9 cellular contexts compared by ENCODE assay signal in the genomic region with DNA sequence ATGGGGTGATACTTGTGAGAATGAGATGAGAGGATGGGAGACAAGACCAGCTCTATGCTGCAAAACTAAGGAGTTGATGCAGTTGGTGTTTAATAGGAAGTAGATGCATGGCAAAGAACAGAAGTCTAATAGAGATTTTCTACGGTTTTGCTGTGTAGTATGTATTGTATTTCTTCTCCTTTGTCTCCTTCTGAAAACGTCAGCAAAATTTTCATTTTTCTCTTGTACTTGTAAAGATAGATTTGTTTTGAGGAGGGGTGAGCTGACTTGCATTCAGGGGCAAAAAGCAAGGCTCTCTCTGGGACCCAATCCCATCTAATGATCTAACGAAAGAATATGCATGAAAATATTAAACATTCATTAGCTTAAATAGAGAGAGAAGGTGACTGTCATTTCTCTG.
"Had no signal": no experiment of that assay in that cellular context is flagged by ENCODE, and none has a peak within 500 bp of the region (broad histone marks: within the 10 kb centered on the region; RNA-seq: fewer than 3 reads in every experiment).

No MANE protein-coding gene starts in this region.

- H3K36me3 Mint-ChIP-seq: IgD-negative memory B cell had no signal

- H3K4me1 Mint-ChIP-seq: IgD-negative memory B cell had no signal

- H3K4me3 Mint-ChIP-seq: HFFc6, IgD-negative memory B cell had no signal

- H3K27ac ChIP-seq: GM23248 had no signal

- DNase-seq: GM23248, GOT3, H7, HFFc6, KG1 had no signal

- H3K27me3 Mint-ChIP-seq: IgD-negative memory B cell had no signal

- ATAC-seq: HCT116 had no signal

- FAIRE-seq: HTR-8/SVneo had no signal

- H3K9me3 ChIP-seq: HAP-1 had no signal

- H3K4me1 ChIP-seq: HAP-1 had no signal

- H3K4me3 ChIP-seq: GM23248, HAP-1 had no signal

- H3K9me3 Mint-ChIP-seq: HFFc6, IgD-negative memory B cell had no signal

- H3K27ac Mint-ChIP-seq: HFFc6, IgD-negative memory B cell had no signal
